Comparison of ENCODE assay signal across 9 cellular contexts in the genomic region with DNA sequence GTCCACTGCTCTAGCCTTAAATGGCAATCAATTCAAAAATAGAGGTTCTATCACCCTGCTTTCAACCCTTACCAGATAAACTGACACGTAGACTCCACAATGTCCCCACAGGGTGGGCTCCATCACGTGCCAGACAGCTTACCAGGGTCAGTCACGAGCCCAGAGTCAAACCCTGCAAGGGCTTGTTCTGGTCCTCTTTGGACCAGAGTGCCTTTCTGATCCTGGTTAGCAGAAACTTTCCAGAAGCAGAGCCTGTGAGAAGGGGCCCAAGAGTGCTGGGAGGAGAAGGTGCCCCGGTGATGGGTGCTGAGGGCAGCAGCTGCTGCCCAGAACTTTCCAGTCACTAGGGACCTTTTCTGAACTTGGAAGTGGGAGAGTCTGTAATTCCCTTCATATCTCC. TPM values are rescaled to one million over a fixed set of nuclear protein-coding genes. Genes with fewer than 3 reads are reported as not detected.
DNase-seq lines count a peak whose midpoint lies in the region; ATAC-seq and TF ChIP-seq lines count a peak whose summit lies in the region.
"Had no signal": no experiment of that assay in that cellular context is flagged by ENCODE, and none has a peak within 500 bp of the region (broad histone marks: within the 10 kb centered on the region; RNA-seq: fewer than 3 reads in every experiment).

No MANE protein-coding gene starts in this region.

- H3K4me1 ChIP-seq in Karpas-422 (ENCODE audit: low read length) = no peaks in the 10 kb centered on the region
- H3K4me1 ChIP-seq: pancreas had no signal

- POLR2A ChIA-PET in CD4-positive, alpha-beta T cell (lab: Charles Lee) = interaction anchor here (0.6 to 4.6 kb wide), 13 partner anchors 13 to 288 kb away, joined by 3 to 50 read pairs (median 13); a partner anchor contains a TSS
- POLR2A ChIA-PET in naive thymus-derived CD8-positive, alpha-beta T cell (lab: Charles Lee) = interaction anchor here (0.6 to 16.2 kb wide), 28 partner anchors 8 to 368 kb away, joined by 3 to 323 read pairs (median 6); a partner anchor contains a TSS

- no peaks in the 10 kb centered on the region for H4K20me1 ChIP-seq in Karpas-422 (ENCODE audit: insufficient read depth, low read depth, low read length)

- H3K9me2 ChIP-seq in Karpas-422 (replicated peaks; ENCODE audit: insufficient read depth, low read length) = no peaks in the 10 kb centered on the region

- DNase-seq in CD4-positive, alpha-beta T cell = no peak
- no peak for DNase-seq in activated T-helper 1 cell treated with anti-CD3 and anti-CD28 coated beads, Interleukin-12 subunit alpha, Interleukin-12 subunit beta, Interleukin-2, Interleukin-4 antibody, amounts not matched to agents 30 ng/mL and 10 ng/mL and 1 ng/mL, durations not matched to agents 14 hours and 24 hours and 36 hours (ENCODE audit: low spot score)
- DNase-seq in naive thymus-derived CD8-positive, alpha-beta T cell = no peak
- DNase-seq in hypothalamus (lab: John Stamatoyannopoulos, UW) (no peak), NCI-H1417 treated with DMSO at 0.1 percent for 48 hours (lab: John Stamatoyannopoulos, UW) (no peak), Karpas-422 (no peak)
- DNase-seq: pancreas had no signal

- peaks cover 51% of the 10 kb centered on the region for H3K36me3 Mint-ChIP-seq in CD4-positive, alpha-beta T cell (ENCODE audit: low read depth)
- peaks cover 34% of the 10 kb centered on the region for H3K36me3 Mint-ChIP-seq in activated T-helper 1 cell treated with anti-CD3 and anti-CD28 coated beads, Interleukin-12 subunit alpha, Interleukin-12 subunit beta, Interleukin-2, Interleukin-4 antibody, amounts not matched to agents 30 ng/mL and 10 ng/mL and 1 ng/mL, durations not matched to agents 14 hours and 24 hours and 36 hours (ENCODE audit: low read depth)
- H3K36me3 Mint-ChIP-seq in naive thymus-derived CD8-positive, alpha-beta T cell = peaks cover 40 to 43% (median 41%) of the 10 kb centered on the region in 3 donors

- peak overlapping the region; percentile 87 for H3K27ac Mint-ChIP-seq in CD4-positive, alpha-beta T cell
- peak overlapping the region; percentile 99 for H3K27ac Mint-ChIP-seq in activated T-helper 1 cell treated with anti-CD3 and anti-CD28 coated beads, Interleukin-12 subunit alpha, Interleukin-12 subunit beta, Interleukin-2, Interleukin-4 antibody, amounts not matched to agents 30 ng/mL and 10 ng/mL and 1 ng/mL, durations not matched to agents 14 hours and 24 hours and 36 hours
- peak overlapping the region; percentile 93 to 100 (median 96) for H3K27ac Mint-ChIP-seq in naive thymus-derived CD8-positive, alpha-beta T cell

- ATAC-seq in CD4-positive, alpha-beta T cell (ENCODE audit: poor library complexity) = peak; percentile 15
- ATAC-seq in GM19395 (IDR thresholded peaks at IDR 0.05; ENCODE audit: unreplicated experiment) (peak; percentile 14), HG03521 (IDR thresholded peaks at IDR 0.05; ENCODE audit: unreplicated experiment) (no peak)
- ATAC-seq in naive thymus-derived CD8-positive, alpha-beta T cell = peak; percentile 15 to 31

- no peaks in the 10 kb centered on the region for H3K27me3 ChIP-seq in CD4-positive, alpha-beta T cell (ENCODE audit: control insufficient read depth, insufficient read depth, low read length)
- H3K27me3 ChIP-seq in Karpas-422 (ENCODE audit: low read length) = no peaks in the 10 kb centered on the region

- peak overlapping the region; percentile 96 for H3K4me3 Mint-ChIP-seq in CD4-positive, alpha-beta T cell
- H3K4me3 Mint-ChIP-seq in activated T-helper 1 cell treated with anti-CD3 and anti-CD28 coated beads, Interleukin-12 subunit alpha, Interleukin-12 subunit beta, Interleukin-2, Interleukin-4 antibody, amounts not matched to agents 30 ng/mL and 10 ng/mL and 1 ng/mL, durations not matched to agents 14 hours and 24 hours and 36 hours = peak overlapping the region; percentile 97
- H3K4me3 Mint-ChIP-seq in naive thymus-derived CD8-positive, alpha-beta T cell = peak overlapping the region; percentile 88 to 100 (median 98)

- H3K27me3 Mint-ChIP-seq in CD4-positive, alpha-beta T cell = no peaks in the 10 kb centered on the region
- H3K27me3 Mint-ChIP-seq in activated T-helper 1 cell treated with anti-CD3 and anti-CD28 coated beads, Interleukin-12 subunit alpha, Interleukin-12 subunit beta, Interleukin-2, Interleukin-4 antibody, amounts not matched to agents 30 ng/mL and 10 ng/mL and 1 ng/mL, durations not matched to agents 14 hours and 24 hours and 36 hours (ENCODE audit: insufficient read depth) = no peaks in the 10 kb centered on the region
- H3K27me3 Mint-ChIP-seq in naive thymus-derived CD8-positive, alpha-beta T cell = no peaks in the 10 kb centered on the region

- H3K9ac ChIP-seq in Karpas-422 (ENCODE audit: low read length) = no peak overlapping the region

- no peak overlapping the region for H3K4me3 ChIP-seq in Karpas-422 (ENCODE audit: low read length)

- TF ChIP-seq CTCF in CD4-positive, alpha-beta T cell (IDR thresholded peaks at IDR 0.05) = no peak

- H2AFZ ChIP-seq in Karpas-422 (ENCODE audit: low read length) = no peak overlapping the region

- no peaks in the 10 kb centered on the region for H3K36me3 ChIP-seq in Karpas-422 (ENCODE audit: insufficient read depth, low read length)
- H3K36me3 ChIP-seq: pancreas had no signal

- H3K9me3 Mint-ChIP-seq in CD4-positive, alpha-beta T cell = no peaks in the 10 kb centered on the region
- no peaks in the 10 kb centered on the region for H3K9me3 Mint-ChIP-seq in activated T-helper 1 cell treated with anti-CD3 and anti-CD28 coated beads, Interleukin-12 subunit alpha, Interleukin-12 subunit beta, Interleukin-2, Interleukin-4 antibody, amounts not matched to agents 30 ng/mL and 10 ng/mL and 1 ng/mL, durations not matched to agents 14 hours and 24 hours and 36 hours
- H3K9me3 Mint-ChIP-seq in naive thymus-derived CD8-positive, alpha-beta T cell = peaks cover 0 to 5% (median 0%) of the 10 kb centered on the region in 9 donors

- H3K9me3 ChIP-seq in CD4-positive, alpha-beta T cell (ENCODE audit: control insufficient read depth, low read length) = no peaks in the 10 kb centered on the region
- no peaks in the 10 kb centered on the region for H3K9me3 ChIP-seq in Karpas-422 (ENCODE audit: low read length)
- H3K9me3 ChIP-seq: pancreas had no signal

- H3K4me1 Mint-ChIP-seq in CD4-positive, alpha-beta T cell (ENCODE audit: low read depth) = peaks cover 74% of the 10 kb centered on the region
- H3K4me1 Mint-ChIP-seq in activated T-helper 1 cell treated with anti-CD3 and anti-CD28 coated beads, Interleukin-12 subunit alpha, Interleukin-12 subunit beta, Interleukin-2, Interleukin-4 antibody, amounts not matched to agents 30 ng/mL and 10 ng/mL and 1 ng/mL, durations not matched to agents 14 hours and 24 hours and 36 hours (ENCODE audit: low read depth) = peaks cover 88% of the 10 kb centered on the region
- peaks cover 47 to 75% (median 68%) of the 10 kb centered on the region in 4 donors for H3K4me1 Mint-ChIP-seq in naive thymus-derived CD8-positive, alpha-beta T cell

- no peak overlapping the region for H3K4me2 ChIP-seq in Karpas-422 (ENCODE audit: low read depth, low read length, poor library complexity, severe bottlenecking)

- intact Hi-C loops in CD4-positive, alpha-beta T cell (cut with DNase I, micrococcal nuclease) = loop anchor here (1.0 to 5.0 kb wide), 10 partner anchors 18 to 220 kb away; a partner anchor contains a TSS
- intact Hi-C loops in activated T-helper 1 cell treated with anti-CD3 and anti-CD28 coated beads, Interleukin-12 subunit alpha, Interleukin-12 subunit beta, Interleukin-2, Interleukin-4 antibody, amounts not matched to agents 30 ng/mL and 10 ng/mL and 1 ng/mL, durations not matched to agents 14 hours and 24 hours and 36 hours (cut with micrococcal nuclease) = loop anchor here (1.0 to 2.0 kb wide), 2 partner anchors 168 to 222 kb away; no protein-coding TSS in a partner anchor

- peak overlapping the region; percentile 87 for H3K27ac ChIP-seq in CD4-positive, alpha-beta T cell (ENCODE audit: low read depth, low read length)
- H3K27ac ChIP-seq in Karpas-422 (ENCODE audit: low read length) = no peak overlapping the region

- CTCF ChIA-PET in CD4-positive, alpha-beta T cell (lab: Charles Lee) = interaction anchor here (1.1 to 2.4 kb wide), 5 partner anchors 20 to 288 kb away, joined by 3 to 9 read pairs (median 5); a partner anchor contains a TSS

- no peaks in the 10 kb centered on the region for H3K79me2 ChIP-seq in Karpas-422 (ENCODE audit: low read length)

RNA-seq across cellular contexts. Expression of a gene that starts 0.4 kb away (rescaled TPM):
- total RNA-seq in CD4-positive, alpha-beta T cell = 10 to 100 TPM; 31.3 to 35.2 TPM
- total RNA-seq in activated T-helper 1 cell treated with anti-CD3 and anti-CD28 coated beads, Interleukin-12 subunit alpha, Interleukin-12 subunit beta, Interleukin-2, Interleukin-4 antibody, amounts not matched to agents 30 ng/mL and 10 ng/mL and 1 ng/mL, durations not matched to agents 14 hours and 24 hours and 36 hours = 53.8 and 59.7 TPM in 2 replicates
- 100 to 1,000 TPM; 342 to 364 TPM for total RNA-seq in naive thymus-derived CD8-positive, alpha-beta T cell
- polyA plus RNA-seq in naive thymus-derived CD8-positive, alpha-beta T cell = 100 to 1,000 TPM; 320 to 506 (median 401) TPM
- total RNA-seq in Karpas-422 (2014; rRNA removed; shearing (Covaris generic); ENCODE audit: low replicate concordance) = not detected in 2 replicates

RNA-seq across cellular contexts. Expression of a gene that starts 20.5 kb away (rescaled TPM):
- total RNA-seq in CD4-positive, alpha-beta T cell = 1 to 10 TPM; 8.0 to 8.1 TPM
- total RNA-seq in activated T-helper 1 cell treated with anti-CD3 and anti-CD28 coated beads, Interleukin-12 subunit alpha, Interleukin-12 subunit beta, Interleukin-2, Interleukin-4 antibody, amounts not matched to agents 30 ng/mL and 10 ng/mL and 1 ng/mL, durations not matched to agents 14 hours and 24 hours and 36 hours = 4.6 and 4.9 TPM in 2 replicates
- 100 to 1,000 TPM; 119 TPM for total RNA-seq in naive thymus-derived CD8-positive, alpha-beta T cell
- polyA plus RNA-seq in naive thymus-derived CD8-positive, alpha-beta T cell = 10 to 100 TPM; 48.0 to 87.4 (median 67.1) TPM
- 0.07 TPM in 1 of 2 replicates, not detected in the other for total RNA-seq in Karpas-422 (2014; rRNA removed; shearing (Covaris generic); ENCODE audit: low replicate concordance)

RNA-seq across cellular contexts. Expression of a gene that starts 51.4 kb away (rescaled TPM):
- total RNA-seq in CD4-positive, alpha-beta T cell = 10 to 100 TPM; 64.1 to 65.1 TPM
- total RNA-seq in activated T-helper 1 cell treated with anti-CD3 and anti-CD28 coated beads, Interleukin-12 subunit alpha, Interleukin-12 subunit beta, Interleukin-2, Interleukin-4 antibody, amounts not matched to agents 30 ng/mL and 10 ng/mL and 1 ng/mL, durations not matched to agents 14 hours and 24 hours and 36 hours = 24.7 and 29.7 TPM in 2 replicates
- total RNA-seq in naive thymus-derived CD8-positive, alpha-beta T cell = 100 to 1,000 TPM; 231 to 238 TPM
- 100 to 1,000 TPM in 1 of 3 donors, 10 to 100 TPM in 2; 89.3 to 102 (median 93.8) TPM for polyA plus RNA-seq in naive thymus-derived CD8-positive, alpha-beta T cell
- 1.0 and 1.3 TPM in 2 replicates for total RNA-seq in Karpas-422 (2014; rRNA removed; shearing (Covaris generic); ENCODE audit: low replicate concordance)

Comparison
In these comparisons a context has a peak if more than half of its experiments do, and no peak if none do; other contexts are left out.
1. RNA of a gene that starts 0.4 kb away (total RNA-seq): 342 to 364 TPM in naive thymus-derived CD8-positive, alpha-beta T cell, 53.8 to 59.7 TPM in activated T-helper 1 cell treated with anti-CD3 and anti-CD28 coated beads, Interleukin-12 subunit alpha, Interleukin-12 subunit beta, Interleukin-2, Interleukin-4 antibody, amounts not matched to agents 30 ng/mL and 10 ng/mL and 1 ng/mL, durations not matched to agents 14 hours and 24 hours and 36 hours and 31.3 to 35.2 TPM in CD4-positive, alpha-beta T cell; not detected in Karpas-422; every median in the first group is over 10 times any median in the second.
2. RNA of a gene that starts 20.5 kb away (total RNA-seq): 119 TPM in naive thymus-derived CD8-positive, alpha-beta T cell; 8.0 to 8.1 TPM in CD4-positive, alpha-beta T cell, 4.6 to 4.9 TPM in activated T-helper 1 cell treated with anti-CD3 and anti-CD28 coated beads, Interleukin-12 subunit alpha, Interleukin-12 subunit beta, Interleukin-2, Interleukin-4 antibody, amounts not matched to agents 30 ng/mL and 10 ng/mL and 1 ng/mL, durations not matched to agents 14 hours and 24 hours and 36 hours and 0.07 TPM in Karpas-422; every median in the first group is over 10 times any median in the second.
3. RNA of a gene that starts 51.4 kb away (total RNA-seq): 231 to 238 TPM in naive thymus-derived CD8-positive, alpha-beta T cell, 64.1 to 65.1 TPM in CD4-positive, alpha-beta T cell and 24.7 to 29.7 TPM in activated T-helper 1 cell treated with anti-CD3 and anti-CD28 coated beads, Interleukin-12 subunit alpha, Interleukin-12 subunit beta, Interleukin-2, Interleukin-4 antibody, amounts not matched to agents 30 ng/mL and 10 ng/mL and 1 ng/mL, durations not matched to agents 14 hours and 24 hours and 36 hours; 1.0 to 1.3 TPM in Karpas-422; every median in the first group is over 10 times any median in the second.
4. Peak in every context shown above with its lines, with median percentiles within 50 percentile points of each other: H3K27ac Mint-ChIP-seq and H3K4me3 Mint-ChIP-seq.